ENCODE assay signal across 18 cellular contexts in genomic region chr11:134956461-134957209, GRCh38.
DNase-seq lines count a peak whose midpoint lies in the region; ATAC-seq and TF ChIP-seq lines count a peak whose summit lies in the region.
"Had no signal": no experiment of that assay in that cellular context is flagged by ENCODE, and none has a peak within 500 bp of the region (broad histone marks: within the 10 kb centered on the region; RNA-seq: fewer than 3 reads in every experiment).

No MANE protein-coding gene starts in this region.

- no peaks in the 10 kb centered on the region for H3K27me3 ChIP-seq in right atrium auricular region
- H3K27me3 ChIP-seq: BLaER1 treated with 17β-estradiol and CSF1 and Interleukin-3, amounts not matched to agents 10 nM and 100 nM had no signal

- no peaks in the 10 kb centered on the region for H3K9me3 Mint-ChIP-seq in type B pancreatic cell
- H3K9me3 Mint-ChIP-seq: CD4-positive, alpha-beta T cell; CD8-positive, alpha-beta T cell had no signal

- peak; percentile 21 for DNase-seq in right atrium auricular region (ENCODE audit: low spot score)
- no peak for DNase-seq in left cardiac atrium
- peak; percentile 2 for DNase-seq in retina
- DNase-seq in type B pancreatic cell (ENCODE audit: extremely low spot score, unreplicated experiment), result peak; percentile 24
- DNase-seq in HUDEP-2 (lab: John Stamatoyannopoulos, UW; ENCODE audit: unreplicated experiment in 76 of 76), result no peak
- no peak for DNase-seq in NCI-H2227 (lab: John Stamatoyannopoulos, UW; ENCODE audit: unreplicated experiment)
- DNase-seq: AML-193; Caco-2; Calu3; CD4-positive, alpha-beta T cell; CD8-positive, alpha-beta T cell; DMS79 treated with DMSO at 0.1 percent for 48 hours; GF-D8 had no signal

- H3K36me3 Mint-ChIP-seq in type B pancreatic cell, result no peaks in the 10 kb centered on the region
- H3K36me3 Mint-ChIP-seq: CD8-positive, alpha-beta T cell had no signal

- TF ChIP-seq CTCF in right atrium auricular region (IDR thresholded peaks at IDR 0.05) (no peak), type B pancreatic cell (conservative IDR thresholded peaks at IDR 0.05) (no peak)

- no peak overlapping the region for H3K27ac Mint-ChIP-seq in type B pancreatic cell
- H3K27ac Mint-ChIP-seq: B cell; CD4-positive, alpha-beta T cell; CD8-positive, alpha-beta T cell had no signal

- no peak overlapping the region for H3K27ac ChIP-seq in right atrium auricular region
- H3K27ac ChIP-seq: 22Rv1; A549; BLaER1 treated with 17β-estradiol and CSF1 and Interleukin-3, amounts not matched to agents 10 nM and 100 nM; C4-2B had no signal

- H3K4me3 Mint-ChIP-seq in type B pancreatic cell, result no peak overlapping the region
- H3K4me3 Mint-ChIP-seq: B cell; CD4-positive, alpha-beta T cell; CD8-positive, alpha-beta T cell had no signal

- H3K27me3 Mint-ChIP-seq in type B pancreatic cell, result peaks cover 20% of the 10 kb centered on the region

- peaks cover 1% of the 10 kb centered on the region for H3K4me1 Mint-ChIP-seq in type B pancreatic cell (ENCODE audit: unreplicated experiment)
- H3K4me1 Mint-ChIP-seq: B cell had no signal

- no peak for ATAC-seq in left cardiac atrium
- ATAC-seq: A549; CD8-positive, alpha-beta T cell had no signal

- H3K4me3 ChIP-seq in right atrium auricular region, result no peak overlapping the region
- H3K4me3 ChIP-seq: A549; BLaER1 treated with 17β-estradiol and CSF1 and Interleukin-3, amounts not matched to agents 10 nM and 100 nM had no signal

- no peaks in the 10 kb centered on the region for H3K4me1 ChIP-seq in right atrium auricular region
- H3K4me1 ChIP-seq: A549; BLaER1 treated with 17β-estradiol and CSF1 and Interleukin-3, amounts not matched to agents 10 nM and 100 nM; Caco-2 had no signal

- no peaks in the 10 kb centered on the region for H3K9me3 ChIP-seq in right atrium auricular region
- H3K9me3 ChIP-seq: A549; BLaER1 treated with 17β-estradiol and CSF1 and Interleukin-3, amounts not matched to agents 10 nM and 100 nM; Caco-2 had no signal

- H3K36me3 ChIP-seq in right atrium auricular region, result no peaks in the 10 kb centered on the region
- H3K36me3 ChIP-seq: BLaER1 treated with 17β-estradiol and CSF1 and Interleukin-3, amounts not matched to agents 10 nM and 100 nM had no signal

- intact Hi-C loops in left cardiac atrium (cut with DNase I), result no loop called here

Comparison
In these comparisons a context has a peak if more than half of its experiments do, and no peak if none do; other contexts are left out.
1. DNase-seq: peak in right atrium auricular region (single experiment), retina (single experiment) and type B pancreatic cell (single experiment); none in left cardiac atrium (single experiment), HUDEP-2 (0 of 76) and NCI-H2227 (single experiment).